Comparison of ENCODE assay signal across 18 cellular contexts in the genomic region with DNA sequence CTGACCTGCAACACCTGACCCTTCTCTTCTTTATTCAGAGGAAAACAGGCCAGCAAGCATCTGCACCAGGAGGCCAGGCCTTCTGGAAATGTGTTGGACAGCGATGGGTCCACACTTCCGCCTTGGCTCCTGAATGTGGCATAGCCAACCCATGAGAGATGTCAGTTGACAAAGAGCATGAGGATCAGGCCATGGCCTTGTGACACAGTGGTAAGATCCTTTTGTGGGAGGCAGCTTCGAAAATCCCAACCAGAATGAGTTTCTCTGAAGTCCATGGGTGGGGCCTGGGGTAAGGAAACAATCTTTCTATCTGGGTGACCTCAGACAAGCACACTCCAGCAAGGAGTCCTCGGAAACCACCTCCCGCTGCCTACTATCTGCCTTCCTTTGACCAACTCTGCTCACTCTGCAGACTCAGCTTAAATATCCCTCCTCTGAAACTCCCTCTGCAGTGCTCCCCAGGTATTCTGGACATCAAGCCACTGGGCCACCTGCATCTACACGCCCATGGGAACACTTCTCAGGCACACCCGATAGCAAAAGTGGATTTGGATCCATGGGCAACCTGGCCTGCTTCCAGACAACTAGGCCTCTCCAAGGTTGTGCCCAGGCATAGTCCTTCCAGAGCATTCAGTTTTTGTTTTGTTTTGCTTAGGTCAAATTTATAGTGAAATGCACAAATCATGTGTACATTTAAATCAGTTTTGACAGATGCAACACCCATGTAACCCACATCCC. TPM values are rescaled to one million over a fixed set of nuclear protein-coding genes. Genes with fewer than 3 reads are reported as not detected.
A peak's percentile ranks its signal among the peaks of the same experiment; 100 is the strongest.
DNase-seq lines count a peak whose midpoint lies in the region; ATAC-seq and TF ChIP-seq lines count a peak whose summit lies in the region.
"Had no signal": no experiment of that assay in that cellular context is flagged by ENCODE, and none has a peak within 500 bp of the region (broad histone marks: within the 10 kb centered on the region; RNA-seq: fewer than 3 reads in every experiment).

No MANE protein-coding gene starts in this region.

- H3F3A ChIP-seq in PC-9 (ENCODE audit: insufficient read depth, low read depth): peaks cover 48% of the 10 kb centered on the region

- H3K27ac Mint-ChIP-seq in CD4-positive, alpha-beta T cell: no peak overlapping the region
- no peak overlapping the region for H3K27ac Mint-ChIP-seq in glutamatergic neuron (ENCODE audit: unreplicated experiment)
- H3K27ac Mint-ChIP-seq: activated CD4-positive, alpha-beta T cell treated with anti-CD3 and anti-CD28 coated beads for 36 hours had no signal

- H3K9me2 ChIP-seq in PC-9 (ENCODE audit: insufficient read depth): no peaks in the 10 kb centered on the region

- no peak for TF ChIP-seq CTCF in CD4-positive, alpha-beta T cell (IDR thresholded peaks at IDR 0.05)
- TF ChIP-seq CTCF in PC-9 (conservative IDR thresholded peaks at IDR 0.05) (no peak), parathyroid adenoma (IDR thresholded peaks at IDR 0.05) (no peak), BE2C (IDR thresholded peaks at IDR 0.05; ENCODE audit: low read depth, low read length) (no peak), glutamatergic neuron (IDR thresholded peaks at IDR 0.05; ENCODE audit: partially characterized antibody, unreplicated experiment) (no peak), GM10248 (IDR thresholded peaks at IDR 0.05; ENCODE audit: control extremely low read depth, extremely low read depth, low read depth, missing control alignments) (no peak)

- H3K4me2 ChIP-seq in PC-9 (peak overlapping the region; percentile 81), parathyroid adenoma (ENCODE audit: low read length) (no peak overlapping the region)

- H2AFZ ChIP-seq in PC-9 (no peak overlapping the region), parathyroid adenoma (peak overlapping the region; percentile 45)

- H3K9ac ChIP-seq in parathyroid adenoma: no peak overlapping the region

- H3K36me3 ChIP-seq in PC-9 (ENCODE audit: low read depth) (no peaks in the 10 kb centered on the region), esophagus (ENCODE audit: control insufficient read depth in 2 of 2, insufficient read depth in 2 of 2, low read length in 1 of 2) (no peaks in the 10 kb centered on the region), parathyroid adenoma (ENCODE audit: control insufficient read depth, insufficient read depth, low read length) (no peaks in the 10 kb centered on the region), BE2C (no peaks in the 10 kb centered on the region)
- H3K36me3 ChIP-seq: BLaER1, prostate gland had no signal

- peak overlapping the region; percentile 7 for H3K4me3 Mint-ChIP-seq in CD4-positive, alpha-beta T cell
- no peak overlapping the region for H3K4me3 Mint-ChIP-seq in glutamatergic neuron (ENCODE audit: unreplicated experiment)

- no peak overlapping the region for H3K27ac ChIP-seq in CD4-positive, alpha-beta T cell (ENCODE audit: low read depth, low read length)
- H3K27ac ChIP-seq in PC-9 (no peak overlapping the region), esophagus (ENCODE audit: low read depth in 2 of 2, low read length in 1 of 2) (peak overlapping the region; percentile 86), parathyroid adenoma (peak overlapping the region; percentile 97)

- ATAC-seq in CD4-positive, alpha-beta T cell (ENCODE audit: poor library complexity): no peak
- ATAC-seq: activated CD4-positive, alpha-beta T cell treated with anti-CD3 and anti-CD28 coated beads for 36 hours; foreskin keratinocyte had no signal

- POLR2A ChIA-PET in CD4-positive, alpha-beta T cell (lab: Charles Lee): interaction anchor here (0.9 to 1.0 kb wide), 2 partner anchors 9 to 23 kb away, joined by 3 read pairs; no protein-coding TSS in a partner anchor
- POLR2A ChIA-PET in PC-9 (lab: Charles Lee; ENCODE audit: unreplicated experiment) (interaction anchor here (0.6 to 0.7 kb wide), 2 partner anchors 31 to 124 kb away, joined by 4 to 31 read pairs; partner anchors contain the start of gene MAT2A), GM10248 (lab: Yijun Ruan, JAX) (interaction anchor here (1.5 kb wide), 1 partner anchor 125 kb away, joined by 4 read pairs; no protein-coding TSS in a partner anchor)

- intact Hi-C loops in CD4-positive, alpha-beta T cell (cut with DNase I, micrococcal nuclease): loop anchor here (5.0 to 10.0 kb wide), 2 partner anchors 58 to 60 kb away; partner anchors contain the start of genes ELMOD3 (in 1 of the 2) and RETSAT (in 1 of the 2)
- intact Hi-C loops in PC-9 (cut with micrococcal nuclease; ENCODE audit: unreplicated experiment): loop anchor here (5.0 kb wide), 3 partner anchors 88 to 458 kb away; partner anchors contain the start of gene TGOLN2

- H3K79me2 ChIP-seq in PC-9 (ENCODE audit: low read depth) (peaks cover 34% of the 10 kb centered on the region), parathyroid adenoma (peaks cover 13% of the 10 kb centered on the region)

- no peaks in the 10 kb centered on the region for H4K20me1 ChIP-seq in PC-9 (ENCODE audit: insufficient read depth)
- H4K20me1 ChIP-seq: BLaER1 had no signal

- no peaks in the 10 kb centered on the region for H3K9me3 ChIP-seq in CD4-positive, alpha-beta T cell (ENCODE audit: control insufficient read depth, low read length)
- H3K9me3 ChIP-seq in PC-9 (ENCODE audit: insufficient read depth, low read depth) (no peaks in the 10 kb centered on the region), esophagus (ENCODE audit: control insufficient read depth in 2 of 2, insufficient read depth in 1 of 2, low read depth in 1 of 2, low read length in 1 of 2) (no peaks in the 10 kb centered on the region), parathyroid adenoma (ENCODE audit: control insufficient read depth, low read length) (no peaks in the 10 kb centered on the region), BE2C (no peaks in the 10 kb centered on the region)
- H3K9me3 ChIP-seq: BLaER1, prostate gland had no signal

- 67 to 68% methylated on average over 7 of the region's 7 CpGs for WGBS in esophagus, 2 donors

- peaks cover 4% of the 10 kb centered on the region for H3K36me3 Mint-ChIP-seq in CD4-positive, alpha-beta T cell (ENCODE audit: low read depth)
- no peaks in the 10 kb centered on the region for H3K36me3 Mint-ChIP-seq in glutamatergic neuron (ENCODE audit: unreplicated experiment)

- no peak overlapping the region for H3K4me3 ChIP-seq in PC-9
- no peak overlapping the region for H3K4me3 ChIP-seq in esophagus (ENCODE audit: low read depth in 1 of 2, low read length in 2 of 2)
- no peak overlapping the region for H3K4me3 ChIP-seq in parathyroid adenoma (ENCODE audit: low read depth, low read length)
- no peak overlapping the region for H3K4me3 ChIP-seq in BE2C (ENCODE audit: low read depth, low read length)

- TSS peak; percentile 2 for BruUV-seq in PC-9 (replicated peaks; lab: Mats Ljungman, UMichigan)

- peaks cover 66% of the 10 kb centered on the region for H3K4me1 ChIP-seq in PC-9 (replicated peaks; ENCODE audit: insufficient read depth)
- H3K4me1 ChIP-seq in esophagus (ENCODE audit: control insufficient read depth in 2 of 2, insufficient read depth in 2 of 2, low read length in 1 of 2): peaks cover 4 to 22% of the 10 kb centered on the region in 2 donors
- peaks cover 54% of the 10 kb centered on the region for H3K4me1 ChIP-seq in parathyroid adenoma
- peaks cover 3% of the 10 kb centered on the region; the same call in 1 of the 2 replicates for H3K4me1 ChIP-seq in BE2C

- CTCF ChIA-PET in CD4-positive, alpha-beta T cell (lab: Charles Lee): interaction anchor here (1.4 kb wide), 1 partner anchor 137 kb away, joined by 4 read pairs; no protein-coding TSS in a partner anchor
- CTCF ChIA-PET in PC-9 (lab: Charles Lee): interaction anchor here (0.6 kb wide), 1 partner anchor 60 kb away, joined by 6 read pairs; no protein-coding TSS in a partner anchor
- CTCF ChIA-PET in GM10248 (lab: Yijun Ruan, JAX): interaction anchor here (1.0 to 1.4 kb wide), 4 partner anchors 23 to 142 kb away, joined by 3 to 4 read pairs (median 3); no protein-coding TSS in a partner anchor

- peaks cover 4% of the 10 kb centered on the region for H3K27me3 Mint-ChIP-seq in CD4-positive, alpha-beta T cell
- peaks cover 2% of the 10 kb centered on the region for H3K27me3 Mint-ChIP-seq in glutamatergic neuron (ENCODE audit: unreplicated experiment)
- H3K27me3 Mint-ChIP-seq: activated CD4-positive, alpha-beta T cell treated with anti-CD3 and anti-CD28 coated beads for 36 hours; activated T-cell treated with anti-CD3 and anti-CD28 coated beads, Interleukin-2, amount 50 U/mL, for 24 hours had no signal

- H3K27me3 ChIP-seq in CD4-positive, alpha-beta T cell (ENCODE audit: control insufficient read depth, insufficient read depth, low read length): no peaks in the 10 kb centered on the region
- H3K27me3 ChIP-seq in PC-9 (ENCODE audit: insufficient read depth, low read depth): no peaks in the 10 kb centered on the region
- no peaks in the 10 kb centered on the region for H3K27me3 ChIP-seq in esophagus (ENCODE audit: control insufficient read depth in 1 of 2, insufficient read depth in 2 of 2, low read length in 2 of 2)
- no peaks in the 10 kb centered on the region for H3K27me3 ChIP-seq in parathyroid adenoma (ENCODE audit: control insufficient read depth, insufficient read depth, low read length)
- no peaks in the 10 kb centered on the region for H3K27me3 ChIP-seq in BE2C
- H3K27me3 ChIP-seq: foreskin keratinocyte had no signal

- H3K9me3 Mint-ChIP-seq in CD4-positive, alpha-beta T cell: no peaks in the 10 kb centered on the region
- no peaks in the 10 kb centered on the region for H3K9me3 Mint-ChIP-seq in glutamatergic neuron (ENCODE audit: unreplicated experiment)
- H3K9me3 Mint-ChIP-seq: activated T-cell treated with anti-CD3 and anti-CD28 coated beads, Interleukin-2, amount 50 U/mL, for 24 hours had no signal

- H3K4me1 Mint-ChIP-seq in CD4-positive, alpha-beta T cell (ENCODE audit: low read depth): peaks cover 44% of the 10 kb centered on the region
- H3K4me1 Mint-ChIP-seq in glutamatergic neuron (ENCODE audit: low read depth, unreplicated experiment): peaks cover 9% of the 10 kb centered on the region

- DNase-seq in CD4-positive, alpha-beta T cell: no peak
- DNase-seq in PC-9 (no peak), NCI-H2227 (lab: John Stamatoyannopoulos, UW; ENCODE audit: unreplicated experiment) (no peak), BE2C (no peak), glutamatergic neuron (no peak), GM10248 (ENCODE audit: extremely low spot score) (no peak)
- DNase-seq: activated CD4-positive, alpha-beta T cell treated with anti-CD3 and anti-CD28 coated beads for 36 hours; activated T-cell treated with anti-CD3 and anti-CD28 coated beads, Interleukin-2, amount 50 U/mL, for 24 hours; aorta; dorsolateral prefrontal cortex; foreskin keratinocyte; NCI-H1092 treated with DMSO at 0.1 percent for 48 hours; NCI-H2227 treated with DMSO at 0.1 percent for 48 hours; stimulated activated CD4-positive, alpha-beta T cell treated with anti-CD3 and anti-CD28 coated beads, Interleukin-15, amount 100 ng/mL, for 24 hours had no signal

RNA-seq across cellular contexts. Expression of gene SH2D6, which starts 3.6 kb away (rescaled TPM):
- total RNA-seq in CD4-positive, alpha-beta T cell: under 1 TPM in 1 of 2 experiments, not detected in 1; 0.30 TPM
- total RNA-seq in PC-9 (2021): 2.3 TPM in 2 replicates
- polyA plus RNA-seq in esophagus: under 1 TPM; 0.07 to 0.14 TPM
- polyA plus RNA-seq in BE2C (2012; ENCODE audit: insufficient read depth, insufficient read length, low read depth): 2.0 TPM
- 0.64 TPM for total RNA-seq in glutamatergic neuron (ENCODE audit: unreplicated experiment)
- total RNA-seq: aorta had no signal

RNA-seq across cellular contexts. Expression of gene CAPG, which starts 4.8 kb away (rescaled TPM):
- 10 to 100 TPM; 21.7 to 23.3 TPM for total RNA-seq in CD4-positive, alpha-beta T cell
- total RNA-seq in PC-9 (2021) (417 and 428 TPM in 2 replicates), glutamatergic neuron (ENCODE audit: unreplicated experiment) (15.5 TPM)
- polyA plus RNA-seq in esophagus: 100 to 1,000 TPM; 273 to 297 TPM
- not detected for polyA plus RNA-seq in BE2C (2012; ENCODE audit: insufficient read depth, insufficient read length, low read depth)

Comparison
In these comparisons a context has a peak if more than half of its experiments do, and no peak if none do; other contexts are left out.
1. H3K27ac ChIP-seq: peak in esophagus (2 of 2) and parathyroid adenoma (single experiment); none in CD4-positive, alpha-beta T cell (single experiment) and PC-9 (single experiment).
2. RNA of gene CAPG, which starts 4.8 kb away (total RNA-seq): 417 to 428 TPM in PC-9; 21.7 to 23.3 TPM in CD4-positive, alpha-beta T cell and 15.5 TPM in glutamatergic neuron (single experiment); every median in the first group is over 10 times any median in the second.